ENCODE assay signal across 20 cellular contexts in genomic region chr2:113124984-113125855, GRCh38. TPM values are rescaled to one million over a fixed set of nuclear protein-coding genes. Genes with fewer than 3 reads are reported as not detected.
DNase-seq lines count a peak whose midpoint lies in the region; ATAC-seq and TF ChIP-seq lines count a peak whose summit lies in the region.
"Had no signal": no experiment of that assay in that cellular context is flagged by ENCODE, and none has a peak within 500 bp of the region (broad histone marks: within the 10 kb centered on the region; RNA-seq: fewer than 3 reads in every experiment).

No MANE protein-coding gene starts in this region.

- H3K27ac ChIP-seq in ACC112 (ENCODE audit: low read depth, low read length) (peak overlapping the region; percentile 46; the same call in 1 of the 2 replicates), PC-3 (ENCODE audit: low read length) (peak overlapping the region; percentile 16), foreskin keratinocyte (peak overlapping the region; percentile 69)

- H3K79me2 ChIP-seq in ACC112 (ENCODE audit: control insufficient read depth, insufficient read depth, low read length, unreplicated experiment) (no peaks in the 10 kb centered on the region), PC-3 (ENCODE audit: low read length) (no peaks in the 10 kb centered on the region)

- no peak overlapping the region for H3K9ac ChIP-seq in PC-3 (ENCODE audit: low read length)

- POLR2A ChIA-PET in PC-3 (lab: Charles Lee; ENCODE audit: unreplicated experiment): no interaction called here

- no peaks in the 10 kb centered on the region for H3K9me2 ChIP-seq in PC-3 (replicated peaks; ENCODE audit: low read length)

- in situ Hi-C loops in GM13977 (cut with MboI; ENCODE audit: low pct_unique_long_range_greater_than_20kb, low sequenced_read_pairs, unreplicated experiment): no loop called here

- H3K9me3 ChIP-seq in PC-3 (ENCODE audit: low read length): no peaks in the 10 kb centered on the region

- ATAC-seq in PC-3 (peak; percentile 82), foreskin keratinocyte (peak; percentile 39), HG02623 (IDR thresholded peaks at IDR 0.05; ENCODE audit: unreplicated experiment) (no peak), HG02840 (IDR thresholded peaks at IDR 0.05; ENCODE audit: low FRiP score, unreplicated experiment) (no peak), GM21529 (IDR thresholded peaks at IDR 0.05; ENCODE audit: unreplicated experiment) (no peak)

- no TSS peak for BruUV-seq in PC-3 (replicated peaks; lab: Mats Ljungman, UMichigan)

- no peak overlapping the region for H3K4me2 ChIP-seq in PC-3 (ENCODE audit: low read length)

- H3K4me1 ChIP-seq in ACC112 (ENCODE audit: control insufficient read depth, insufficient read depth, low read length, unreplicated experiment): peaks cover 20% of the 10 kb centered on the region
- peaks cover 15% of the 10 kb centered on the region for H3K4me1 ChIP-seq in PC-3 (ENCODE audit: insufficient read depth, low read length)
- peaks cover 13% of the 10 kb centered on the region for H3K4me1 ChIP-seq in foreskin keratinocyte

- H2AFZ ChIP-seq in ACC112 (ENCODE audit: low read length, unreplicated experiment) (no peak overlapping the region), PC-3 (ENCODE audit: low read length) (no peak overlapping the region)

- no peaks in the 10 kb centered on the region for H4K20me1 ChIP-seq in PC-3 (ENCODE audit: low read length)

- TF ChIP-seq CTCF in PC-3 (conservative IDR thresholded peaks at IDR 0.05; ENCODE audit: low read depth, low read length) (no peak), foreskin keratinocyte (conservative IDR thresholded peaks at IDR 0.05) (no peak), GM13977 (IDR thresholded peaks at IDR 0.05; ENCODE audit: extremely low read depth, insufficient read depth, missing control alignments) (no peak)

- H3K27me3 ChIP-seq in ACC112 (ENCODE audit: insufficient read depth, low read length) (peaks cover 14% of the 10 kb centered on the region; the same call in 1 of the 2 replicates), PC-3 (ENCODE audit: low read length) (no peaks in the 10 kb centered on the region), foreskin keratinocyte (no peaks in the 10 kb centered on the region)

- DNase-seq in ELR (ENCODE audit: low read depth) (peak; percentile 33), PC-3 (peak; percentile 56), foreskin keratinocyte (no peak), GM13977 (ENCODE audit: low spot score) (no peak)
- DNase-seq: activated CD4-positive, CD25-positive, alpha-beta regulatory T cell treated with anti-CD3 and anti-CD28 coated beads, Interleukin-2, amount 50 U/mL, for 72 hours; AML-193; effector CD4-positive, alpha-beta T cell; GOT3; left ventricle myocardium superior; NCI-H1417; NCI-H226 had no signal

- CTCF ChIA-PET in PC-3 (lab: Charles Lee): interaction anchor here (0.7 kb wide), 1 partner anchor 79 kb away, joined by 3 read pairs; no protein-coding TSS in a partner anchor

- no peaks in the 10 kb centered on the region for H3F3A ChIP-seq in PC-3 (ENCODE audit: low read length, unreplicated experiment)

- H3K4me3 ChIP-seq in ACC112 (ENCODE audit: low read depth, low read length): no peak overlapping the region; the same call in 1 of the 2 replicates
- no peak overlapping the region for H3K4me3 ChIP-seq in PC-3 (ENCODE audit: low read length)

- H3K36me3 ChIP-seq in ACC112 (ENCODE audit: insufficient read depth, low read length): no peaks in the 10 kb centered on the region
- H3K36me3 ChIP-seq in PC-3 (ENCODE audit: low read depth, low read length): no peaks in the 10 kb centered on the region

- intact Hi-C loops in PC-3 (cut with micrococcal nuclease): no loop called here

RNA-seq across cellular contexts. Expression of gene IL1RN, which starts 2.2 kb away (rescaled TPM):
- total RNA-seq in PC-3 (2014; rRNA removed) (1.3 and 8.2 TPM in 2 replicates), foreskin keratinocyte (20.8 and 28.9 TPM in 2 replicates)
- 20.4 and 29.6 TPM in 2 replicates for polyA plus RNA-seq in foreskin keratinocyte
- total RNA-seq: frontal cortex, myocyte, progenitor cell of endocrine pancreas had no signal
- polyA plus RNA-seq: IgD-negative memory B cell had no signal

RNA-seq across cellular contexts. Expression of gene PSD4, which starts 48.6 kb away (rescaled TPM):
- total RNA-seq in PC-3 (2014; rRNA removed) (46.6 and 60.3 TPM in 2 replicates), foreskin keratinocyte (34.4 and 38.2 TPM in 2 replicates)
- 22.8 and 24.8 TPM in 2 replicates for polyA plus RNA-seq in foreskin keratinocyte

RNA-seq across cellular contexts. Expression of gene IL1F10, which starts 57.5 kb away (rescaled TPM):
- total RNA-seq in PC-3 (2014; rRNA removed) (not detected in 2 replicates), foreskin keratinocyte (not detected in 2 replicates)
- 0.12 TPM in 1 of 2 replicates, not detected in the other for polyA plus RNA-seq in foreskin keratinocyte
- total RNA-seq: activated naive CD4-positive, alpha-beta T cell treated with anti-CD3 and anti-CD28 coated beads for 36 hours; frontal cortex; left ventricle myocardium superior; myocyte; progenitor cell of endocrine pancreas had no signal
- polyA plus RNA-seq: IgD-negative memory B cell had no signal

Comparison
In these comparisons a context has a peak if more than half of its experiments do, and no peak if none do; other contexts are left out.
1. H3K27ac ChIP-seq: peak in every context shown above with its lines; median percentile 69 in foreskin keratinocyte; 46 in ACC112; 16 in PC-3.
2. DNase-seq: peak in ELR (single experiment) and PC-3 (single experiment); none in foreskin keratinocyte (0 of 2) and GM13977 (single experiment).
3. ATAC-seq: peak in PC-3 (single experiment) and foreskin keratinocyte (single experiment); none in HG02623 (single experiment), HG02840 (single experiment) and GM21529 (single experiment).